Comparison of ENCODE assay signal across 9 cellular contexts in genomic region chr11:86743223-86744118, GRCh38. TPM values are rescaled to one million over a fixed set of nuclear protein-coding genes. Genes with fewer than 3 reads are reported as not detected.
DNase-seq lines count a peak whose midpoint lies in the region; ATAC-seq and TF ChIP-seq lines count a peak whose summit lies in the region.
"Had no signal": no experiment of that assay in that cellular context is flagged by ENCODE, and none has a peak within 500 bp of the region (broad histone marks: within the 10 kb centered on the region; RNA-seq: fewer than 3 reads in every experiment).

No MANE protein-coding gene starts in this region.

- TF ChIP-seq CTCF in heart right ventricle (IDR thresholded peaks at IDR 0.05) = no peak

- WGBS in heart right ventricle, 2 donors = 81 to 89% methylated on average over 7 of the region's 7 CpGs

- peak overlapping the region in 1 of 2 donors; percentile 8 for H3K4me3 Mint-ChIP-seq in activated T-cell treated with anti-CD3 and anti-CD28 coated beads, Interleukin-2, amount 50 U/mL, for 72 hours

- H3K27ac ChIP-seq in heart right ventricle = peak overlapping the region in 2 of 10 donors; percentile 3 to 62
- H3K27ac ChIP-seq: KMS-11 had no signal

- H3K4me1 Mint-ChIP-seq in activated T-cell treated with anti-CD3 and anti-CD28 coated beads, Interleukin-2, amount 50 U/mL, for 72 hours (ENCODE audit: low read depth) = peaks cover 47% of the 10 kb centered on the region

- H3K36me3 ChIP-seq in heart right ventricle = no peaks in the 10 kb centered on the region

- H3K9me3 ChIP-seq in heart right ventricle = no peaks in the 10 kb centered on the region

- H3K4me1 ChIP-seq in heart right ventricle = peaks cover 10 to 45% (median 25%) of the 10 kb centered on the region in 9 donors

- H3K36me3 Mint-ChIP-seq in activated T-cell treated with anti-CD3 and anti-CD28 coated beads, Interleukin-2, amount 50 U/mL, for 72 hours (ENCODE audit: insufficient read depth in 2 of 2) = no peaks in the 10 kb centered on the region

- H3K4me3 ChIP-seq in heart right ventricle = no peak overlapping the region

- peak; percentile 96 for DNase-seq in Daoy (ENCODE audit: low read depth)
- peak; percentile 97 for DNase-seq in HS-27A (ENCODE audit: low read depth)
- DNase-seq in activated T-cell treated with anti-CD3 and anti-CD28 coated beads, Interleukin-2, amount 50 U/mL, for 72 hours = peak; percentile 55 to 66
- no peak for DNase-seq in heart right ventricle
- peak; percentile 57 to 60 for DNase-seq in stimulated activated CD4-positive, alpha-beta T cell treated with anti-CD3 and anti-CD28 coated beads, Interleukin-2, amount 100 ng/mL, for 24 hours
- no peak for DNase-seq in SHP77 (lab: John Stamatoyannopoulos, UW)

- H3K9me3 Mint-ChIP-seq in activated T-cell treated with anti-CD3 and anti-CD28 coated beads, Interleukin-2, amount 50 U/mL, for 72 hours = no peaks in the 10 kb centered on the region

- no peak overlapping the region for H3K27ac Mint-ChIP-seq in activated T-cell treated with anti-CD3 and anti-CD28 coated beads, Interleukin-2, amount 50 U/mL, for 72 hours

- intact Hi-C loops in heart right ventricle (cut with DNase I) = no loop called here

- H3K27me3 Mint-ChIP-seq in activated T-cell treated with anti-CD3 and anti-CD28 coated beads, Interleukin-2, amount 50 U/mL, for 72 hours (ENCODE audit: low read depth) = peaks cover 42% of the 10 kb centered on the region

- H3K27me3 ChIP-seq in heart right ventricle = no peaks in the 10 kb centered on the region

- ATAC-seq in activated T-cell treated with anti-CD3 and anti-CD28 coated beads, Interleukin-2, amount 50 U/mL, for 72 hours (replicated peaks in 1 of 2) = peak; percentile 85 to 89
- ATAC-seq in heart right ventricle (peak in 6 of 8 donors; percentile 33 to 75 (median 38)), GM18907 (IDR thresholded peaks at IDR 0.05; ENCODE audit: unreplicated experiment) (no peak), GM18519 (IDR thresholded peaks at IDR 0.05; ENCODE audit: low FRiP score, unreplicated experiment) (no peak)

RNA-seq across cellular contexts. Expression of gene PRSS23, which starts 56.9 kb away (rescaled TPM):
- total RNA-seq in Daoy (2014; rRNA removed; shearing (Covaris generic)) = 97.4 and 104 TPM in 2 replicates
- total RNA-seq in activated T-cell treated with anti-CD3 and anti-CD28 coated beads, Interleukin-2, amount 50 U/mL, for 72 hours = 1 to 10 TPM in 1 of 2 donors, under 1 TPM in 1; 0.65 to 1.4 TPM
- total RNA-seq in heart right ventricle = 10 to 100 TPM in 4 of 10 donors, 1 to 10 TPM in 6; 3.3 to 32.9 (median 7.4) TPM
- polyA plus RNA-seq in heart right ventricle = 10 to 100 TPM in 1 of 2 donors, 1 to 10 TPM in 1; 3.3 to 16.2 TPM

Comparison
In these comparisons a context has a peak if more than half of its experiments do, and no peak if none do; other contexts are left out.
1. DNase-seq: peak in Daoy (single experiment), HS-27A (single experiment), activated T-cell treated with anti-CD3 and anti-CD28 coated beads, Interleukin-2, amount 50 U/mL, for 72 hours (2 of 2) and stimulated activated CD4-positive, alpha-beta T cell treated with anti-CD3 and anti-CD28 coated beads, Interleukin-2, amount 100 ng/mL, for 24 hours (2 of 2); none in heart right ventricle (0 of 2) and SHP77 (0 of 2).
2. ATAC-seq: peak in activated T-cell treated with anti-CD3 and anti-CD28 coated beads, Interleukin-2, amount 50 U/mL, for 72 hours (2 of 2) and heart right ventricle (6 of 8); none in GM18907 (single experiment) and GM18519 (single experiment).